13 cellular contexts compared by ENCODE assay signal in genomic region chr12:51021694-51022093, GRCh38. TPM values are rescaled to one million over a fixed set of nuclear protein-coding genes. Genes with fewer than 3 reads are reported as not detected.
DNase-seq lines count a peak whose midpoint lies in the region; ATAC-seq, FAIRE-seq and TF ChIP-seq lines count a peak whose summit lies in the region.
"Had no signal": no experiment of that assay in that cellular context is flagged by ENCODE, and none has a peak within 500 bp of the region (broad histone marks: within the 10 kb centered on the region; RNA-seq: fewer than 3 reads in every experiment).

No MANE protein-coding gene starts in this region.

- H2AFZ ChIP-seq in Karpas-422 (ENCODE audit: low read length) = no peak overlapping the region

- H3K4me1 ChIP-seq in CD4-positive, CD25-positive, alpha-beta regulatory T cell (ENCODE audit: control insufficient read depth, insufficient read depth, low read length, poor library complexity, severe bottlenecking) = peaks cover 47% of the 10 kb centered on the region
- no peaks in the 10 kb centered on the region for H3K4me1 ChIP-seq in HEK293 (ENCODE audit: control insufficient read depth, insufficient read depth, low read length)
- no peaks in the 10 kb centered on the region for H3K4me1 ChIP-seq in aorta (ENCODE audit: control insufficient read depth in 1 of 2, insufficient read depth in 2 of 2, low read length in 2 of 2)
- peaks cover 42% of the 10 kb centered on the region for H3K4me1 ChIP-seq in Karpas-422 (ENCODE audit: low read length)

- no peak for ATAC-seq in CD4-positive, CD25-positive, alpha-beta regulatory T cell (ENCODE audit: low read depth in 2 of 2)
- ATAC-seq in aorta (ENCODE audit: low FRiP score) (no peak), GM18520 (IDR thresholded peaks at IDR 0.05; ENCODE audit: unreplicated experiment) (no peak)
- ATAC-seq: Panc1 had no signal

- no peak overlapping the region for H3K9ac ChIP-seq in Karpas-422 (ENCODE audit: low read length)

- CTCF ChIA-PET in HEK293 (lab: Yijun Ruan, JAX) = interaction anchor here (0.8 kb wide), 1 partner anchor 339 kb away, joined by 4 read pairs; no protein-coding TSS in a partner anchor

- H3K4me3 ChIP-seq in CD4-positive, CD25-positive, alpha-beta regulatory T cell (ENCODE audit: low read depth, low read length) = no peak overlapping the region
- H3K4me3 ChIP-seq in HEK293 (ENCODE audit: low read depth, low read length) (no peak overlapping the region), aorta (ENCODE audit: low read length in 2 of 2) (no peak overlapping the region), Karpas-422 (ENCODE audit: low read length) (no peak overlapping the region)
- H3K4me3 ChIP-seq: cardiac muscle cell, prostate gland, stomach had no signal

- no peak overlapping the region for H3K4me2 ChIP-seq in Karpas-422 (ENCODE audit: low read depth, low read length, poor library complexity, severe bottlenecking)

- peaks cover 94% of the 10 kb centered on the region for H3K79me2 ChIP-seq in Karpas-422 (ENCODE audit: low read length)

- intact Hi-C loops in activated T-helper 1 cell treated with anti-CD3 and anti-CD28 coated beads, Interleukin-12 subunit alpha, Interleukin-12 subunit beta, Interleukin-2, Interleukin-4 antibody, amounts not matched to agents 30 ng/mL and 10 ng/mL and 1 ng/mL, durations not matched to agents 14 hours and 24 hours and 36 hours (cut with micrococcal nuclease) = loop anchor here (5.0 to 10.0 kb wide), 2 partner anchors 504 to 907 kb away; partner anchors contain the start of gene COX14
- intact Hi-C loops in aorta (cut with DNase I) = loop anchor here in 1 of 2 donors (5.0 kb wide), 1 partner anchor 34 kb away; no protein-coding TSS in a partner anchor

- H3K9me2 ChIP-seq in Karpas-422 (replicated peaks; ENCODE audit: insufficient read depth, low read length) = no peaks in the 10 kb centered on the region

- DNase-seq in CD4-positive, CD25-positive, alpha-beta regulatory T cell = peak in 1 of 3 donors; percentile 19
- DNase-seq in activated T-helper 1 cell treated with anti-CD3 and anti-CD28 coated beads, Interleukin-12 subunit alpha, Interleukin-12 subunit beta, Interleukin-2, Interleukin-4 antibody, amounts not matched to agents 30 ng/mL and 10 ng/mL and 1 ng/mL, durations not matched to agents 14 hours and 24 hours and 36 hours (ENCODE audit: low spot score) = no peak
- DNase-seq in mesothelial cell of epicardium (ENCODE audit: low spot score in 2 of 2, unreplicated experiment in 2 of 2) (no peak), aorta (no peak), frontal cortex (ENCODE audit: low spot score in 2 of 2) (no peak), Karpas-422 (no peak)
- DNase-seq: stimulated activated CD4-positive, alpha-beta T cell treated with anti-CD3 and anti-CD28 coated beads, Interleukin-2, amount 100 ng/mL, for 24 hours; stomach had no signal

- H4K20me1 ChIP-seq in Karpas-422 (ENCODE audit: insufficient read depth, low read depth, low read length) = no peaks in the 10 kb centered on the region

- no peaks in the 10 kb centered on the region for H3K36me3 Mint-ChIP-seq in CD4-positive, CD25-positive, alpha-beta regulatory T cell
- peaks cover 4% of the 10 kb centered on the region for H3K36me3 Mint-ChIP-seq in activated T-helper 1 cell treated with anti-CD3 and anti-CD28 coated beads, Interleukin-12 subunit alpha, Interleukin-12 subunit beta, Interleukin-2, Interleukin-4 antibody, amounts not matched to agents 30 ng/mL and 10 ng/mL and 1 ng/mL, durations not matched to agents 14 hours and 24 hours and 36 hours (ENCODE audit: low read depth)
- H3K36me3 Mint-ChIP-seq in mesothelial cell of epicardium = no peaks in the 10 kb centered on the region

- H3K4me1 Mint-ChIP-seq in CD4-positive, CD25-positive, alpha-beta regulatory T cell = peaks cover 29 to 70% (median 56%) of the 10 kb centered on the region in 4 donors
- H3K4me1 Mint-ChIP-seq in activated T-helper 1 cell treated with anti-CD3 and anti-CD28 coated beads, Interleukin-12 subunit alpha, Interleukin-12 subunit beta, Interleukin-2, Interleukin-4 antibody, amounts not matched to agents 30 ng/mL and 10 ng/mL and 1 ng/mL, durations not matched to agents 14 hours and 24 hours and 36 hours (ENCODE audit: low read depth) = peaks cover 57% of the 10 kb centered on the region
- H3K4me1 Mint-ChIP-seq in mesothelial cell of epicardium = peaks cover 33% of the 10 kb centered on the region

- H3K27me3 ChIP-seq in CD4-positive, CD25-positive, alpha-beta regulatory T cell (ENCODE audit: control insufficient read depth, insufficient read depth, low read length) = no peaks in the 10 kb centered on the region
- H3K27me3 ChIP-seq in aorta (ENCODE audit: control insufficient read depth in 1 of 2, insufficient read depth in 2 of 2, low read length in 1 of 2) (no peaks in the 10 kb centered on the region), Karpas-422 (ENCODE audit: low read length) (no peaks in the 10 kb centered on the region)
- H3K27me3 ChIP-seq: cardiac muscle cell, stomach had no signal

- peak overlapping the region in 2 of 3 donors; percentile 66 to 72 for H3K27ac Mint-ChIP-seq in CD4-positive, CD25-positive, alpha-beta regulatory T cell
- H3K27ac Mint-ChIP-seq in activated T-helper 1 cell treated with anti-CD3 and anti-CD28 coated beads, Interleukin-12 subunit alpha, Interleukin-12 subunit beta, Interleukin-2, Interleukin-4 antibody, amounts not matched to agents 30 ng/mL and 10 ng/mL and 1 ng/mL, durations not matched to agents 14 hours and 24 hours and 36 hours = peak overlapping the region; percentile 62
- peak overlapping the region; percentile 37 for H3K27ac Mint-ChIP-seq in mesothelial cell of epicardium

- H3K4me3 Mint-ChIP-seq in CD4-positive, CD25-positive, alpha-beta regulatory T cell = peak overlapping the region in 3 of 4 donors; percentile 2 to 52 (median 5)
- peak overlapping the region; percentile 12 for H3K4me3 Mint-ChIP-seq in activated T-helper 1 cell treated with anti-CD3 and anti-CD28 coated beads, Interleukin-12 subunit alpha, Interleukin-12 subunit beta, Interleukin-2, Interleukin-4 antibody, amounts not matched to agents 30 ng/mL and 10 ng/mL and 1 ng/mL, durations not matched to agents 14 hours and 24 hours and 36 hours
- no peak overlapping the region for H3K4me3 Mint-ChIP-seq in mesothelial cell of epicardium

- POLR2A ChIA-PET in HEK293 (lab: Yijun Ruan, JAX) = interaction anchor here (1.2 kb wide), 1 partner anchor 62 kb away, joined by 4 read pairs; the partner anchor contains the start of gene CSRNP2

- TF ChIP-seq CTCF in HEK293 (tag by site-specific recombination; IDR thresholded peaks at IDR 0.05) = no peak
- TF ChIP-seq CTCF in mesothelial cell of epicardium (IDR thresholded peaks at IDR 0.05; ENCODE audit: unreplicated experiment) = no peak

- no peaks in the 10 kb centered on the region for H3K36me3 ChIP-seq in CD4-positive, CD25-positive, alpha-beta regulatory T cell (ENCODE audit: control insufficient read depth, insufficient read depth, low read length)
- H3K36me3 ChIP-seq in HEK293 (ENCODE audit: control insufficient read depth in 2 of 2, insufficient read depth in 1 of 2, low read length in 2 of 2) = no peaks in the 10 kb centered on the region; a peak in 1 of 3 replicates
- H3K36me3 ChIP-seq in aorta (ENCODE audit: control insufficient read depth in 1 of 2, insufficient read depth in 2 of 2, low read length in 1 of 2) = no peaks in the 10 kb centered on the region
- no peaks in the 10 kb centered on the region for H3K36me3 ChIP-seq in Karpas-422 (ENCODE audit: insufficient read depth, low read length)
- H3K36me3 ChIP-seq: cardiac muscle cell, prostate gland, stomach had no signal

- H3K27me3 Mint-ChIP-seq in CD4-positive, CD25-positive, alpha-beta regulatory T cell = no peaks in the 10 kb centered on the region
- H3K27me3 Mint-ChIP-seq in activated T-helper 1 cell treated with anti-CD3 and anti-CD28 coated beads, Interleukin-12 subunit alpha, Interleukin-12 subunit beta, Interleukin-2, Interleukin-4 antibody, amounts not matched to agents 30 ng/mL and 10 ng/mL and 1 ng/mL, durations not matched to agents 14 hours and 24 hours and 36 hours (ENCODE audit: insufficient read depth) = no peaks in the 10 kb centered on the region
- no peaks in the 10 kb centered on the region for H3K27me3 Mint-ChIP-seq in mesothelial cell of epicardium (ENCODE audit: low read depth)

- H3K9me3 ChIP-seq in CD4-positive, CD25-positive, alpha-beta regulatory T cell (ENCODE audit: control insufficient read depth in 2 of 2, low read length in 2 of 2) = no peaks in the 10 kb centered on the region
- H3K9me3 ChIP-seq in HEK293 (ENCODE audit: control insufficient read depth, insufficient read depth, low read depth, low read length) (no peaks in the 10 kb centered on the region), aorta (ENCODE audit: control insufficient read depth, low read length) (no peaks in the 10 kb centered on the region), Karpas-422 (ENCODE audit: low read length) (no peaks in the 10 kb centered on the region)
- H3K9me3 ChIP-seq: prostate gland, stomach had no signal

- no peak for FAIRE-seq in frontal cortex (lab: Jason Lieb, UNC)

- WGBS in aorta, 2 donors = 67 to 88% methylated on average over 1 of the region's 1 CpG

- no peaks in the 10 kb centered on the region for H3K9me3 Mint-ChIP-seq in CD4-positive, CD25-positive, alpha-beta regulatory T cell
- H3K9me3 Mint-ChIP-seq in activated T-helper 1 cell treated with anti-CD3 and anti-CD28 coated beads, Interleukin-12 subunit alpha, Interleukin-12 subunit beta, Interleukin-2, Interleukin-4 antibody, amounts not matched to agents 30 ng/mL and 10 ng/mL and 1 ng/mL, durations not matched to agents 14 hours and 24 hours and 36 hours = no peaks in the 10 kb centered on the region
- H3K9me3 Mint-ChIP-seq in mesothelial cell of epicardium = no peaks in the 10 kb centered on the region

- no peak overlapping the region for H3K27ac ChIP-seq in CD4-positive, CD25-positive, alpha-beta regulatory T cell (ENCODE audit: insufficient read depth, low read length, poor library complexity, severe bottlenecking)
- H3K27ac ChIP-seq in HEK293 (ENCODE audit: extremely low read depth, low read depth, low read length) (no peak overlapping the region), aorta (ENCODE audit: low read depth in 1 of 2, low read length in 2 of 2) (peak overlapping the region in 1 of 2 donors; percentile 7), Karpas-422 (ENCODE audit: low read length) (no peak overlapping the region)
- H3K27ac ChIP-seq: cardiac muscle cell, prostate gland had no signal

RNA-seq across cellular contexts. Expression of gene SLC11A2, which starts 4.5 kb away (rescaled TPM):
- 54.3 TPM for total RNA-seq in CD4-positive, CD25-positive, alpha-beta regulatory T cell
- 10 to 100 TPM in 3 of 4 donors, 1 to 10 TPM in 1; 7.2 to 18.0 (median 14.0) TPM for polyA plus RNA-seq in CD4-positive, CD25-positive, alpha-beta regulatory T cell
- 56.9 and 63.9 TPM in 2 replicates for total RNA-seq in activated T-helper 1 cell treated with anti-CD3 and anti-CD28 coated beads, Interleukin-12 subunit alpha, Interleukin-12 subunit beta, Interleukin-2, Interleukin-4 antibody, amounts not matched to agents 30 ng/mL and 10 ng/mL and 1 ng/mL, durations not matched to agents 14 hours and 24 hours and 36 hours
- total RNA-seq in mesothelial cell of epicardium = 112 to 123 TPM (median 117 TPM) in 3 replicates
- total RNA-seq in aorta = 10 to 100 TPM; 71.9 to 97.2 TPM
- polyA plus RNA-seq in aorta = 10 to 100 TPM; 11.1 to 20.6 TPM
- 86.4 TPM for total RNA-seq in frontal cortex
- 38.2 and 47.4 TPM in 2 replicates for total RNA-seq in Karpas-422 (2014; rRNA removed; shearing (Covaris generic); ENCODE audit: low replicate concordance)

RNA-seq across cellular contexts. Expression of gene LETMD1, which starts 26.4 kb away (rescaled TPM):
- total RNA-seq in CD4-positive, CD25-positive, alpha-beta regulatory T cell = 55.9 TPM
- polyA plus RNA-seq in CD4-positive, CD25-positive, alpha-beta regulatory T cell = 10 to 100 TPM; 25.3 to 42.8 (median 35.9) TPM
- 70.7 and 74.3 TPM in 2 replicates for total RNA-seq in activated T-helper 1 cell treated with anti-CD3 and anti-CD28 coated beads, Interleukin-12 subunit alpha, Interleukin-12 subunit beta, Interleukin-2, Interleukin-4 antibody, amounts not matched to agents 30 ng/mL and 10 ng/mL and 1 ng/mL, durations not matched to agents 14 hours and 24 hours and 36 hours
- total RNA-seq in mesothelial cell of epicardium = 71.8 to 77.0 TPM (median 74.4 TPM) in 3 replicates
- 10 to 100 TPM; 32.6 to 62.3 TPM for total RNA-seq in aorta
- 10 to 100 TPM; 52.6 to 59.6 TPM for polyA plus RNA-seq in aorta
- total RNA-seq in frontal cortex = 54.6 TPM
- total RNA-seq in Karpas-422 (2014; rRNA removed; shearing (Covaris generic); ENCODE audit: low replicate concordance) = 95.0 and 105 TPM in 2 replicates
